In the genomic region with DNA sequence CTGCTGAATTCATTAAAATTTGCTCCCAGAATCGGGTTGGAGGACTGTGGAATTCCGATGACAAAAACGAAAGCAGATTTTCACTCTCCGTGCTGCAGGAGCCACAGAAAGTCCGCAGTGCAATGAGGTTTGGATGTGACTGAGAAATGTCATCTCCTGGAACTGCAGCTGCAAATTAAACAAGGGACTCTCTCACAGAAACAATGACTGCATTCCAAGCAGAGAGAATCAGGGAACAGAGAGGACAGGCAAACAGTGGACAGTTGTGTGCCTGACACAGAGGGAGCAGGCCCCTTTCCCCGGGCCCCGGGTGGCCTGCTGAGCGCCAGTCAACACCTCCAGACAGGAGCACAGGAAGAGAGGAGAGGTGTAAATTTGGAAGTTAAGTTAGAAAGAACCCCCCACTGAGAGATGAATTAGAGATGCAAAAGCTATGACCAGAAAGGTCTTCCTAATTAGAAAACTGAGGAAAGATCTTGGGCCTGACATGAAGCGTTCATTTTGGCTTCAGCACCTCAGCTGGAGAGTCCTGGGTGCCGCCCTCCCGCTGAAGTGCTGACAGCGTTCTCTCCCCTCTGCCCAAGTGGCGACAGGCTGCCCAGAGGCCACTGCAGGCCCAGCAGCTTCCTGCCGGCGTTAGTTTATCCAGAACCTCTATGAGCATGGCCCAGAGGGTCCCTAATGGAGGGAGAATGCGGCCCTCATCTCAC, we compare ENCODE assay signal across 13 cellular contexts.
DNase-seq lines count a peak whose midpoint lies in the region; ATAC-seq and TF ChIP-seq lines count a peak whose summit lies in the region.
"Had no signal": no experiment of that assay in that cellular context is flagged by ENCODE, and none has a peak within 500 bp of the region (broad histone marks: within the 10 kb centered on the region; RNA-seq: fewer than 3 reads in every experiment).

No MANE protein-coding gene starts in this region.

- H2BK12ac ChIP-seq in H9 (ENCODE audit: insufficient read length, low read depth, low read length) = no peak overlapping the region

- H3K79me2 ChIP-seq in H9 (ENCODE audit: insufficient read depth, low read length) (no peaks in the 10 kb centered on the region), mammary epithelial cell (ENCODE audit: insufficient read depth, low read length) (no peaks in the 10 kb centered on the region)

- whole genome bisulfite sequencing in H9 (ENCODE audit: extremely low coverage, insufficient read length, low lambda C conversion rate) = no CpG with 5 or more reads among the region's 16 CpGs
- WGBS in mammary epithelial cell (ENCODE audit: low coverage, missing lambda C conversion rate) = 32% methylated on average over 11 of the region's 16 CpGs

- in situ Hi-C loops in mammary epithelial cell (cut with MboI; ENCODE audit: low sequenced_read_pairs in 2 of 2) = no loop called here
- in situ Hi-C loops in gastrocnemius medialis (cut with MboI; ENCODE audit: low sequenced_read_pairs in 4 of 4) = no loop called here

- H2BK120ac ChIP-seq in H9 (ENCODE audit: low read depth, low read length, poor library complexity, severe bottlenecking) = no peak overlapping the region

- H3K9ac ChIP-seq in H9 (ENCODE audit: extremely low read depth, insufficient read length, low read length) (no peak overlapping the region), mammary epithelial cell (ENCODE audit: insufficient read depth, low read length) (no peak overlapping the region)

- no peaks in the 10 kb centered on the region; the same call in 1 of the 2 replicates for H3K4me1 ChIP-seq in H9 (ENCODE audit: insufficient read depth, low read length)
- H3K4me1 ChIP-seq in mammary epithelial cell (ENCODE audit: insufficient read depth, low read length) = no peaks in the 10 kb centered on the region
- peaks cover 0 to 34% of the 10 kb centered on the region in 2 donors for H3K4me1 ChIP-seq in gastrocnemius medialis
- no peaks in the 10 kb centered on the region for H3K4me1 ChIP-seq in BE2C
- H3K4me1 ChIP-seq: esophagus squamous epithelium had no signal

- H2BK5ac ChIP-seq in H9 (ENCODE audit: insufficient read length, low read length) = no peak overlapping the region

- ATAC-seq in gastrocnemius medialis = no peak
- ATAC-seq in natural killer cell treated with Interleukin-12 subunit alpha and Interleukin-12 subunit beta and Interleukin-15 and Interleukin-18, amount 100 ng/mL, for 72 hours = no peak

- BruUV-seq in mammary epithelial cell (replicated peaks; lab: Mats Ljungman, UMichigan) = no TSS peak

- peak overlapping the region; percentile 0 to 55; a peak in 3 of 5 replicates for H3K4me3 Mint-ChIP-seq in H9
- H3K4me3 Mint-ChIP-seq in natural killer cell treated with Interleukin-12 subunit alpha and Interleukin-12 subunit beta and Interleukin-15 and Interleukin-18, amount 100 ng/mL, for 72 hours = no peak overlapping the region
- H3K4me3 Mint-ChIP-seq: naive B cell had no signal

- H3K4me1 Mint-ChIP-seq in H9 = peaks cover 29 to 34% of the 10 kb centered on the region in 2 experiments
- H3K4me1 Mint-ChIP-seq in natural killer cell treated with Interleukin-12 subunit alpha and Interleukin-12 subunit beta and Interleukin-15 and Interleukin-18, amount 100 ng/mL, for 72 hours (ENCODE audit: low read depth in 2 of 2) = no peaks in the 10 kb centered on the region

- H3K27ac Mint-ChIP-seq in H9 = no peak overlapping the region
- no peak overlapping the region for H3K27ac Mint-ChIP-seq in natural killer cell treated with Interleukin-12 subunit alpha and Interleukin-12 subunit beta and Interleukin-15 and Interleukin-18, amount 100 ng/mL, for 72 hours
- H3K27ac Mint-ChIP-seq: naive B cell had no signal

- H3K23ac ChIP-seq in H9 (ENCODE audit: insufficient read length, low read depth, low read length) = no peak overlapping the region

- H2BK15ac ChIP-seq in H9 (ENCODE audit: low read depth, low read length) = no peak overlapping the region

- H3K14ac ChIP-seq in H9 (ENCODE audit: insufficient read depth, low read length) = no peak overlapping the region

- CTCF ChIA-PET in mammary epithelial cell (lab: Charles Lee; ENCODE audit: low non-redundant PET) = no interaction called here

- no peak overlapping the region for H3K4me2 ChIP-seq in H9 (ENCODE audit: insufficient read depth, insufficient read length, low read length)
- H3K4me2 ChIP-seq in mammary epithelial cell (ENCODE audit: insufficient read depth, low read depth, low read length) = peak overlapping the region; percentile 61

- no peak overlapping the region for H3K4ac ChIP-seq in H9 (ENCODE audit: low read depth, low read length)

- no peak overlapping the region for H3K4me3 ChIP-seq in mammary epithelial cell (replicated peaks in 1 of 3; ENCODE audit: insufficient read depth in 1 of 3, low read depth in 2 of 3, low read length in 3 of 3)
- peak overlapping the region in 3 of 4 donors; percentile 11 to 43 (median 14) for H3K4me3 ChIP-seq in gastrocnemius medialis
- H3K4me3 ChIP-seq in BE2C (ENCODE audit: low read depth, low read length) = no peak overlapping the region

- H3K9me3 ChIP-seq in H9 (ENCODE audit: control insufficient read depth, low read depth, low read length) = peaks cover 4% of the 10 kb centered on the region
- no peaks in the 10 kb centered on the region for H3K9me3 ChIP-seq in mammary epithelial cell (replicated peaks; ENCODE audit: insufficient read depth, low read length)
- no peaks in the 10 kb centered on the region for H3K9me3 ChIP-seq in gastrocnemius medialis
- H3K9me3 ChIP-seq in BE2C = no peaks in the 10 kb centered on the region
- H3K9me3 ChIP-seq: esophagus squamous epithelium had no signal

- H4K91ac ChIP-seq in H9 (ENCODE audit: insufficient read length, low read depth, low read length) = no peak overlapping the region

- H2BK20ac ChIP-seq in H9 (ENCODE audit: low read depth, low read length, poor library complexity, severe bottlenecking) = no peak overlapping the region

- no peaks in the 10 kb centered on the region for H3K23me2 ChIP-seq in H9 (ENCODE audit: insufficient read length, low read depth, low read length, poor library complexity, severe bottlenecking)

- TF ChIP-seq CTCF in H9 (conservative IDR thresholded peaks at IDR 0.05) (no peak), mammary epithelial cell (conservative IDR thresholded peaks at IDR 0.05 in 1 of 2, IDR thresholded peaks at IDR 0.05 in 1 of 2; ENCODE audit: extremely low read depth in 1 of 2, insufficient read depth in 1 of 2, low read depth in 1 of 2, low read length in 2 of 2) (no peak), gastrocnemius medialis (IDR thresholded peaks at IDR 0.05 in 4 of 5, conservative IDR thresholded peaks at IDR 0.05 in 1 of 5) (no peak), BE2C (IDR thresholded peaks at IDR 0.05; ENCODE audit: low read depth, low read length) (no peak)

- H3K18ac ChIP-seq in H9 (ENCODE audit: insufficient read length, low read depth, low read length) = no peak overlapping the region

- TF ChIP-seq POLR2A in gastrocnemius medialis (IDR thresholded peaks at IDR 0.05) = no peak

- peaks cover 6 to 17% (median 8%) of the 10 kb centered on the region in 3 experiments for H3K36me3 Mint-ChIP-seq in H9 (ENCODE audit: insufficient read depth in 1 of 3, low read depth in 3 of 3)
- H3K36me3 Mint-ChIP-seq in natural killer cell treated with Interleukin-12 subunit alpha and Interleukin-12 subunit beta and Interleukin-15 and Interleukin-18, amount 100 ng/mL, for 72 hours = no peaks in the 10 kb centered on the region
- H3K36me3 Mint-ChIP-seq: naive B cell had no signal

- no peak overlapping the region for H3K56ac ChIP-seq in H9 (ENCODE audit: insufficient read length, low read depth, low read length)

- DNase-seq in H9 (no peak), mammary epithelial cell (no peak), iPS-NIHi7 (ENCODE audit: extremely low spot score) (peak; percentile 66), gastrocnemius medialis (no peak), amniotic stem cell (lab: John Stamatoyannopoulos, UW) (no peak), BE2C (no peak), SK-N-DZ (ENCODE audit: low spot score) (no peak)
- DNase-seq in natural killer cell treated with Interleukin-12 subunit alpha and Interleukin-12 subunit beta and Interleukin-15 and Interleukin-18, amount 100 ng/mL, for 72 hours (ENCODE audit: low spot score) = no peak
- DNase-seq: activated gamma-delta T cell treated with Interleukin-2 at 50 U/mL for 16 hours, Calu3, esophagus squamous epithelium, naive B cell, NCI-H1105 had no signal

- H4K8ac ChIP-seq in H9 (replicated peaks; ENCODE audit: insufficient read length, low read depth, low read length) = no peak overlapping the region

- intact Hi-C loops in mammary epithelial cell (cut with micrococcal nuclease) (no loop called here), gastrocnemius medialis (cut with DNase I; ENCODE audit: low total_unique reads) (no loop called here)

- H3K27ac ChIP-seq in H9 (ENCODE audit: insufficient read length, low read depth, low read length) (no peak overlapping the region), mammary epithelial cell (ENCODE audit: insufficient read depth, low read depth, low read length) (no peak overlapping the region), gastrocnemius medialis (no peak overlapping the region)

- H4K20me1 ChIP-seq in H9 (ENCODE audit: control insufficient read depth, insufficient read depth, insufficient read length) (no peaks in the 10 kb centered on the region), mammary epithelial cell (ENCODE audit: insufficient read depth, low read length) (no peaks in the 10 kb centered on the region)

- peaks cover 14 to 16% of the 10 kb centered on the region in 2 experiments for H3K9me3 Mint-ChIP-seq in H9
- no peaks in the 10 kb centered on the region for H3K9me3 Mint-ChIP-seq in natural killer cell treated with Interleukin-12 subunit alpha and Interleukin-12 subunit beta and Interleukin-15 and Interleukin-18, amount 100 ng/mL, for 72 hours

- H3T11ph ChIP-seq in H9 (ENCODE audit: low read length) = no peak overlapping the region

- no peak overlapping the region for H2AK5ac ChIP-seq in H9 (ENCODE audit: insufficient read length, low read length)

- no peak overlapping the region for H2AFZ ChIP-seq in H9 (ENCODE audit: low read length)
- peak overlapping the region; percentile 61 for H2AFZ ChIP-seq in mammary epithelial cell (ENCODE audit: low read depth, low read length)

- no peak overlapping the region for H4K5ac ChIP-seq in H9 (ENCODE audit: insufficient read length, low read depth, low read length)

- no peaks in the 10 kb centered on the region for H3K79me1 ChIP-seq in H9 (ENCODE audit: insufficient read depth, low read depth, low read length, poor library complexity, severe bottlenecking)

- dilution Hi-C loops in mammary epithelial cell (cut with HindIII; ENCODE audit: low sequenced_read_pairs) = no loop called here

- peaks cover 5% of the 10 kb centered on the region for H3K27me3 Mint-ChIP-seq in H9 (ENCODE audit: low read depth)
- peaks cover 0 to 2% of the 10 kb centered on the region in 2 donors for H3K27me3 Mint-ChIP-seq in natural killer cell treated with Interleukin-12 subunit alpha and Interleukin-12 subunit beta and Interleukin-15 and Interleukin-18, amount 100 ng/mL, for 72 hours

- H3K27me3 ChIP-seq in H9 (ENCODE audit: insufficient read depth, low read length) (no peaks in the 10 kb centered on the region), mammary epithelial cell (ENCODE audit: insufficient read depth, low read length) (no peaks in the 10 kb centered on the region), gastrocnemius medialis (no peaks in the 10 kb centered on the region), BE2C (no peaks in the 10 kb centered on the region)
- H3K27me3 ChIP-seq: esophagus squamous epithelium had no signal

- no peaks in the 10 kb centered on the region for H3K36me3 ChIP-seq in mammary epithelial cell (ENCODE audit: insufficient read depth, low read length)
- no peaks in the 10 kb centered on the region for H3K36me3 ChIP-seq in gastrocnemius medialis
- H3K36me3 ChIP-seq in BE2C = no peaks in the 10 kb centered on the region
- H3K36me3 ChIP-seq: esophagus squamous epithelium had no signal

Comparison
In these comparisons a context has a peak if more than half of its experiments do, and no peak if none do; other contexts are left out.
1. H3K4me3 ChIP-seq: peak in gastrocnemius medialis (3 of 4); none in mammary epithelial cell (0 of 3) and BE2C (single experiment).